13 cellular contexts compared by ENCODE assay signal in genomic region chr7:80147543-80148376, GRCh38.
DNase-seq lines count a peak whose midpoint lies in the region; ATAC-seq and TF ChIP-seq lines count a peak whose summit lies in the region.
"Had no signal": no experiment of that assay in that cellular context is flagged by ENCODE, and none has a peak within 500 bp of the region (broad histone marks: within the 10 kb centered on the region; RNA-seq: fewer than 3 reads in every experiment).

No MANE protein-coding gene starts in this region.

- no peaks in the 10 kb centered on the region for H3K27me3 ChIP-seq in RWPE2 (ENCODE audit: insufficient read depth, poor library complexity, severe bottlenecking)
- H3K27me3 ChIP-seq: right atrium auricular region had no signal

- ATAC-seq in RWPE2 (ENCODE audit: low read depth) (peak; percentile 25), GM18867 (IDR thresholded peaks at IDR 0.05; ENCODE audit: unreplicated experiment) (no peak), HG03108 (IDR thresholded peaks at IDR 0.05; ENCODE audit: unreplicated experiment) (no peak)
- ATAC-seq: activated T-cell treated with anti-CD3 and anti-CD28 coated beads, Interleukin-2, amount 50 U/mL, for 72 hours; GM12878 had no signal

- no peaks in the 10 kb centered on the region for H3K36me3 ChIP-seq in RWPE2 (ENCODE audit: low read depth)
- H3K36me3 ChIP-seq: right atrium auricular region had no signal

- in situ Hi-C loops in GM13976 (cut with MboI; ENCODE audit: low sequenced_read_pairs, unreplicated experiment) = no loop called here

- peak overlapping the region; percentile 87 for H3K27ac ChIP-seq in RWPE2 (ENCODE audit: poor library complexity, severe bottlenecking)
- H3K27ac ChIP-seq: right atrium auricular region had no signal

- no peak for TF ChIP-seq CTCF in RWPE2 (IDR thresholded peaks at IDR 0.05; ENCODE audit: poor library complexity, severe bottlenecking)
- no peak for TF ChIP-seq CTCF in fibroblast of mammary gland (conservative IDR thresholded peaks at IDR 0.05; ENCODE audit: control insufficient read depth, insufficient read depth, low read depth, low read length)
- TF ChIP-seq CTCF in retinal pigment epithelial cell (conservative IDR thresholded peaks at IDR 0.05; ENCODE audit: low read depth, low read length) = no peak
- no peak for TF ChIP-seq CTCF in GM13976 (IDR thresholded peaks at IDR 0.05; ENCODE audit: borderline replicate concordance, control extremely low read depth, extremely low read depth, insufficient read depth, missing control alignments)

- H3K9me3 ChIP-seq in RWPE2 (ENCODE audit: severe bottlenecking) = no peaks in the 10 kb centered on the region
- H3K9me3 ChIP-seq: right atrium auricular region had no signal

- H3K4me3 ChIP-seq in RWPE2 (ENCODE audit: severe bottlenecking) = no peak overlapping the region
- no peak overlapping the region for H3K4me3 ChIP-seq in fibroblast of mammary gland (ENCODE audit: control insufficient read depth, low read depth, low read length)
- no peak overlapping the region for H3K4me3 ChIP-seq in retinal pigment epithelial cell (ENCODE audit: low read length)
- H3K4me3 ChIP-seq: GM12878, right atrium auricular region had no signal

- DNase-seq in GM03348 (ENCODE audit: low spot score) = peak; percentile 31
- no peak for DNase-seq in RWPE2 (ENCODE audit: low spot score)
- DNase-seq in fibroblast of mammary gland (ENCODE audit: low read depth) = peak; percentile 93
- DNase-seq in retinal pigment epithelial cell (ENCODE audit: low read depth) = peak; percentile 74
- no peak for DNase-seq in stimulated activated CD4-positive, alpha-beta T cell treated with anti-CD3 and anti-CD28 coated beads, Interleukin-12 subunit alpha, Interleukin-12 subunit beta, amount 100 ng/mL, for 4 hours
- no peak for DNase-seq in GM13976 (ENCODE audit: low spot score)
- DNase-seq: activated CD4-positive, CD25-positive, alpha-beta regulatory T cell treated with anti-CD3 and anti-CD28 coated beads, Interleukin-2, amount 50 U/mL, for 72 hours; activated T-cell treated with anti-CD3 and anti-CD28 coated beads, Interleukin-2, amount 50 U/mL, for 72 hours; head of caudate nucleus had no signal

- H3K4me1 ChIP-seq in RWPE2 (ENCODE audit: insufficient read depth, poor library complexity, severe bottlenecking) = peaks cover 76% of the 10 kb centered on the region

Comparison
In these comparisons a context has a peak if more than half of its experiments do, and no peak if none do; other contexts are left out.
1. DNase-seq: peak in GM03348 (single experiment), fibroblast of mammary gland (single experiment) and retinal pigment epithelial cell (single experiment); none in RWPE2 (single experiment), stimulated activated CD4-positive, alpha-beta T cell treated with anti-CD3 and anti-CD28 coated beads, Interleukin-12 subunit alpha, Interleukin-12 subunit beta, amount 100 ng/mL, for 4 hours (single experiment) and GM13976 (single experiment).